In the genomic region with DNA sequence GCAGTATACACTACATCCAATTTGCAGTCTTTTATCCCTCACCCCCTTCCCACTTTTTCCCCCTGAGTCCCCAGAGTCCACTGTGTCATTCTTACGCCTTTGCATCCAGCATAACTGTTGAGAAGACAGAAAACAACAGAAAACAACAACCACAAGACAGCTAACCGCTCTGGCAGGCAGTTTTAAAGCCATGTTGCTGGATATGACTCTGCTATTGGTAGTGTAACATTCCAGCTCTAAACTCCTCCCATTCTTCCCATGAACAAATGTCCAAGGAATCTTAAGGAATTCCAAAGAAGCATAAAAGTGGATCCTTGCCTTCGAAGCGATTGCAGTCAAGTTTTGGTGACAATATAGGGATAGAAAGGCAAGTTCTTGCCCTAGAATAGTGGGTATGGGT, we compare ENCODE assay signal across 32 cellular contexts.
DNase-seq lines count a peak whose midpoint lies in the region; FAIRE-seq and TF ChIP-seq lines count a peak whose summit lies in the region.
"Had no signal": no experiment of that assay in that cellular context is flagged by ENCODE, and none has a peak within 500 bp of the region (broad histone marks: within the 10 kb centered on the region; RNA-seq: fewer than 3 reads in every experiment).

No MANE protein-coding gene starts in this region.

- H3K79me2 ChIP-seq in GM23248 (ENCODE audit: insufficient read depth): no peaks in the 10 kb centered on the region
- no peaks in the 10 kb centered on the region for H3K79me2 ChIP-seq in astrocyte (ENCODE audit: insufficient read depth, low read length)

- peak overlapping the region; percentile 88 for H3K27ac Mint-ChIP-seq in astrocyte (ENCODE audit: unreplicated experiment)
- H3K27ac Mint-ChIP-seq: activated CD4-positive, alpha-beta T cell treated with anti-CD3 and anti-CD28 coated beads, Interleukin-2, amount 10 ng/mL, durations not matched to agents 7 days and 5 days; activated T-cell treated with anti-CD3 and anti-CD28 coated beads, Interleukin-2, amount 50 U/mL, for 72 hours; B cell; CD8-positive, alpha-beta T cell; memory B cell; stimulated activated memory B cell treated with anti-CD40 and anti-IgM and Interleukin-4, amounts not matched to agents 10 μg/mL and 1 μg/mL and 100 μg/mL, for 72 hours; WTC11 had no signal

- no peaks in the 10 kb centered on the region for H3K36me3 Mint-ChIP-seq in astrocyte (ENCODE audit: low read depth, unreplicated experiment)
- H3K36me3 Mint-ChIP-seq: CD8-positive, alpha-beta T cell; memory B cell; stimulated activated memory B cell treated with anti-CD40 and anti-IgM and Interleukin-4, amounts not matched to agents 10 μg/mL and 1 μg/mL and 100 μg/mL, for 72 hours; WTC11 had no signal

- no peak for TF ChIP-seq POLR2A in ovary (IDR thresholded peaks at IDR 0.05)

- peak; percentile 43 for FAIRE-seq in astrocyte (lab: Jason Lieb, UNC)
- FAIRE-seq: G401.6, HepG2 had no signal

- peaks cover 9% of the 10 kb centered on the region for H3F3A ChIP-seq in GM23248 (ENCODE audit: insufficient read depth)

- H3K4me2 ChIP-seq in GM23248 (ENCODE audit: unreplicated experiment) (no peak overlapping the region), astrocyte (ENCODE audit: low read length) (no peak overlapping the region)

- in situ Hi-C loops in GM23248 (cut with MboI): no loop called here

- H3K9me3 ChIP-seq in GM23248 (ENCODE audit: low read depth) (no peaks in the 10 kb centered on the region), astrocyte (ENCODE audit: insufficient read depth, low read depth, low read length) (no peaks in the 10 kb centered on the region), ovary (no peaks in the 10 kb centered on the region)
- H3K9me3 ChIP-seq: breast epithelium, neutrophil, prostate gland, sigmoid colon, upper lobe of left lung had no signal

- H3K36me3 ChIP-seq in GM23248 (ENCODE audit: low read depth): no peaks in the 10 kb centered on the region
- no peaks in the 10 kb centered on the region for H3K36me3 ChIP-seq in astrocyte (ENCODE audit: insufficient read depth, low read length)
- H3K36me3 ChIP-seq in ovary: no peaks in the 10 kb centered on the region
- H3K36me3 ChIP-seq: breast epithelium, neutrophil, prostate gland, sigmoid colon, upper lobe of left lung had no signal

- DNase-seq in A172 (ENCODE audit: low spot score): peak; percentile 57
- peak; percentile 19 for DNase-seq in GM23248
- peak; percentile 43 for DNase-seq in astrocyte (ENCODE audit: low read depth)
- DNase-seq in kidney glomerular epithelial cell (lab: John Stamatoyannopoulos, UW): peak; percentile 39
- no peak for DNase-seq in SIG-M5 treated with dmso at 0.1 percent for 504 hours (lab: John Stamatoyannopoulos, UW; ENCODE audit: unreplicated experiment)
- no peak for DNase-seq in ovary
- DNase-seq in SW480 (ENCODE audit: low spot score): no peak
- DNase-seq in GM10266 (ENCODE audit: extremely low spot score): no peak
- DNase-seq: 8988T; activated CD4-positive, alpha-beta T cell treated with anti-CD3 and anti-CD28 coated beads, Interleukin-2, amount 10 ng/mL, durations not matched to agents 7 days and 5 days; activated naive CD4-positive, alpha-beta T cell; activated T-cell treated with anti-CD3 and anti-CD28 coated beads, Interleukin-2, amount 50 U/mL, for 72 hours; CD8-positive, alpha-beta T cell; effector CD4-positive, alpha-beta T cell; foreskin melanocyte; NCI-H1048; NCI-H187; NCI-H526 treated with DMSO at 0.1 percent for 48 hours; SHP77; sigmoid colon; stimulated activated CD4-positive, alpha-beta T cell treated with anti-CD3 and anti-CD28 coated beads, Interleukin-4, amount 100 ng/mL, for 4 hours; substantia nigra; upper lobe of left lung had no signal

- no peaks in the 10 kb centered on the region for H3K27me3 Mint-ChIP-seq in astrocyte (ENCODE audit: low read depth, unreplicated experiment)
- H3K27me3 Mint-ChIP-seq: activated CD4-positive, alpha-beta T cell treated with anti-CD3 and anti-CD28 coated beads, Interleukin-2, amount 10 ng/mL, durations not matched to agents 7 days and 5 days; B cell; memory B cell; stimulated activated memory B cell treated with anti-CD40 and anti-IgM and Interleukin-4, amounts not matched to agents 10 μg/mL and 1 μg/mL and 100 μg/mL, for 72 hours had no signal

- 79 to 83% methylated on average over 4 of the region's 4 CpGs for WGBS in GM23248 (ENCODE audit: low coverage in 1 of 2, low lambda C conversion rate in 2 of 2, missing lambda C conversion rate in 2 of 2), 2 experiments
- WGBS in ovary, 3 donors: 81 to 95% (median 84%) methylated on average over 4 of the region's 4 CpGs

- H3K4me3 ChIP-seq in GM23248 (no peak overlapping the region), astrocyte (ENCODE audit: insufficient read depth, low read depth, low read length) (no peak overlapping the region), ovary (no peak overlapping the region)
- H3K4me3 ChIP-seq: breast epithelium, prostate gland, sigmoid colon, upper lobe of left lung had no signal

- H3K9me2 ChIP-seq in GM23248 (ENCODE audit: insufficient read depth): no peaks in the 10 kb centered on the region

- H3K4me1 Mint-ChIP-seq in astrocyte (ENCODE audit: low read depth, unreplicated experiment): peaks cover 35% of the 10 kb centered on the region
- H3K4me1 Mint-ChIP-seq: activated CD4-positive, alpha-beta T cell treated with anti-CD3 and anti-CD28 coated beads, Interleukin-2, amount 10 ng/mL, durations not matched to agents 7 days and 5 days; B cell; memory B cell; stimulated activated memory B cell treated with anti-CD40 and anti-IgM and Interleukin-4, amounts not matched to agents 10 μg/mL and 1 μg/mL and 100 μg/mL, for 72 hours; WTC11 had no signal

- no peak overlapping the region for H3K4me3 Mint-ChIP-seq in astrocyte (ENCODE audit: unreplicated experiment)
- H3K4me3 Mint-ChIP-seq: activated CD4-positive, alpha-beta T cell treated with anti-CD3 and anti-CD28 coated beads, Interleukin-2, amount 10 ng/mL, durations not matched to agents 7 days and 5 days; activated T-cell treated with anti-CD3 and anti-CD28 coated beads, Interleukin-2, amount 50 U/mL, for 72 hours; B cell; CD8-positive, alpha-beta T cell; memory B cell; stimulated activated memory B cell treated with anti-CD40 and anti-IgM and Interleukin-4, amounts not matched to agents 10 μg/mL and 1 μg/mL and 100 μg/mL, for 72 hours; WTC11 had no signal

- no peak overlapping the region for H3K9ac ChIP-seq in GM23248
- no peak overlapping the region for H3K9ac ChIP-seq in astrocyte (ENCODE audit: low read length)

- H3K27ac ChIP-seq in GM23248: no peak overlapping the region
- H3K27ac ChIP-seq in astrocyte (ENCODE audit: low read depth, low read length): no peak overlapping the region
- H3K27ac ChIP-seq in ovary: no peak overlapping the region
- H3K27ac ChIP-seq: breast epithelium, neutrophil, prostate gland, sigmoid colon, upper lobe of left lung had no signal

- no peaks in the 10 kb centered on the region for H3K9me3 Mint-ChIP-seq in astrocyte (ENCODE audit: unreplicated experiment)
- H3K9me3 Mint-ChIP-seq: activated CD4-positive, alpha-beta T cell treated with anti-CD3 and anti-CD28 coated beads, Interleukin-2, amount 10 ng/mL, durations not matched to agents 7 days and 5 days; CD8-positive, alpha-beta T cell; memory B cell; stimulated activated memory B cell treated with anti-CD40 and anti-IgM and Interleukin-4, amounts not matched to agents 10 μg/mL and 1 μg/mL and 100 μg/mL, for 72 hours; WTC11 had no signal

- H2AFZ ChIP-seq in GM23248 (no peak overlapping the region), astrocyte (ENCODE audit: low read depth, low read length) (no peak overlapping the region)

- intact Hi-C loops in ovary (cut with DNase I): no loop called here

- H3K4me1 ChIP-seq in GM23248 (ENCODE audit: insufficient read depth): peaks cover 21% of the 10 kb centered on the region
- peaks cover 16% of the 10 kb centered on the region for H3K4me1 ChIP-seq in astrocyte (ENCODE audit: insufficient read depth, low read length)
- no peaks in the 10 kb centered on the region for H3K4me1 ChIP-seq in ovary (ENCODE audit: insufficient read depth)
- H3K4me1 ChIP-seq: breast epithelium, prostate gland had no signal

- TF ChIP-seq CTCF in astrocyte (IDR thresholded peaks at IDR 0.05; ENCODE audit: insufficient read depth, low read depth, low read length) (no peak), ovary (IDR thresholded peaks at IDR 0.05) (no peak), GM10266 (IDR thresholded peaks at IDR 0.05; ENCODE audit: control insufficient read depth, insufficient read depth, low read depth, missing control alignments) (no peak)

- H4K20me1 ChIP-seq in GM23248 (ENCODE audit: insufficient read depth): no peaks in the 10 kb centered on the region
- H4K20me1 ChIP-seq in astrocyte (ENCODE audit: insufficient read depth, low read length): no peaks in the 10 kb centered on the region

- H3K27me3 ChIP-seq in GM23248 (replicated peaks; ENCODE audit: insufficient read depth) (no peaks in the 10 kb centered on the region), astrocyte (ENCODE audit: insufficient read depth, low read length) (no peaks in the 10 kb centered on the region), ovary (no peaks in the 10 kb centered on the region)
- H3K27me3 ChIP-seq: breast epithelium, neutrophil, sigmoid colon, upper lobe of left lung had no signal

- no peak for TF ChIP-seq EP300 in ovary (IDR thresholded peaks at IDR 0.05)

Comparison
In these comparisons a context has a peak if more than half of its experiments do, and no peak if none do; other contexts are left out.
1. DNase-seq: peak in A172 (single experiment), GM23248 (single experiment), astrocyte (single experiment) and kidney glomerular epithelial cell (single experiment); none in SIG-M5 treated with dmso at 0.1 percent for 504 hours (single experiment), ovary (0 of 5), SW480 (single experiment) and GM10266 (single experiment).